14 cellular contexts compared by ENCODE assay signal in the genomic region with DNA sequence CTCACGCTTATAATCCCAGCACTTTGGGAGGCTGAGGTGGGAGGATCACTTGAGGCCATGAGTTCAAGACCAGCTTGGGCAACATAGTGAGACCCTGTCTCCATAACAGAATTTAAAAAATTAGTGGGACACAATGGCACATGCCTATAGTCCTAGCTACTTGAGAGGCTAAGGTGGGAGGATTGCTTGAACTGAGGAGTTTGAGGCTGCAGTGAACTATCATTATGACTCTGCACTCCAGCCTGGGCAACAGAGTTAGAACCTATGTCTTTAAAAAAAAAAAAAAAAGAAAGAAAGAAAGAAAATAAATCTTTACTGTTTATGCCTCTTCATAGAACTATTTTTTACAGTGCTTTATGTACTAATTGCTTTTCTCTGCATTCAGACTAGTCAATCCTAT.
"Had no signal": no experiment of that assay in that cellular context is flagged by ENCODE, and none has a peak within 500 bp of the region (broad histone marks: within the 10 kb centered on the region; RNA-seq: fewer than 3 reads in every experiment).

No MANE protein-coding gene starts in this region.

- H3K4me3 ChIP-seq: breast epithelium, psoas muscle, sigmoid colon, tibial nerve had no signal

- H3K27ac Mint-ChIP-seq: stimulated activated naive B cell treated with anti-CD40 and anti-IgM and Interleukin-4, amounts not matched to agents 10 μg/mL and 1 μg/mL and 100 μg/mL, for 72 hours had no signal

- ATAC-seq: left cardiac atrium; left ventricle myocardium superior; psoas muscle; stimulated activated naive B cell treated with anti-CD40 and anti-IgM and Interleukin-4, amounts not matched to agents 10 μg/mL and 1 μg/mL and 100 μg/mL, for 72 hours had no signal

- H3K4me3 Mint-ChIP-seq: activated naive CD4-positive, alpha-beta T cell treated with anti-CD3 and anti-CD28 coated beads for 36 hours; stimulated activated naive B cell treated with anti-CD40 and anti-IgM and Interleukin-4, amounts not matched to agents 10 μg/mL and 1 μg/mL and 100 μg/mL, for 72 hours had no signal

- H3K36me3 ChIP-seq: breast epithelium, sigmoid colon had no signal

- DNase-seq: activated CD4-positive, alpha-beta T cell treated with anti-CD3 and anti-CD28 coated beads, Interleukin-2, amount 50 U/mL, for 1 hour; head of caudate nucleus; hippocampal formation; left cardiac atrium; left ventricle myocardium superior; nucleus accumbens; psoas muscle; sigmoid colon; stimulated activated CD8-positive, alpha-beta memory T cell treated with anti-CD3 and anti-CD28 coated beads, Interleukin-4, amount 100 ng/mL, for 48 hours; stimulated activated naive B cell treated with anti-CD40 and anti-IgM and Interleukin-4, amounts not matched to agents 10 μg/mL and 1 μg/mL and 100 μg/mL, for 72 hours; T-helper 9 cell had no signal

- H3K9me3 Mint-ChIP-seq: activated naive CD4-positive, alpha-beta T cell treated with anti-CD3 and anti-CD28 coated beads for 36 hours; stimulated activated naive B cell treated with anti-CD40 and anti-IgM and Interleukin-4, amounts not matched to agents 10 μg/mL and 1 μg/mL and 100 μg/mL, for 72 hours had no signal

- H3K36me3 Mint-ChIP-seq: stimulated activated naive B cell treated with anti-CD40 and anti-IgM and Interleukin-4, amounts not matched to agents 10 μg/mL and 1 μg/mL and 100 μg/mL, for 72 hours had no signal

- H3K27me3 ChIP-seq: breast epithelium, sigmoid colon, tibial nerve had no signal

- H3K27me3 Mint-ChIP-seq: stimulated activated naive B cell treated with anti-CD40 and anti-IgM and Interleukin-4, amounts not matched to agents 10 μg/mL and 1 μg/mL and 100 μg/mL, for 72 hours had no signal
